ENCODE assay signal across 16 cellular contexts in the genomic region with DNA sequence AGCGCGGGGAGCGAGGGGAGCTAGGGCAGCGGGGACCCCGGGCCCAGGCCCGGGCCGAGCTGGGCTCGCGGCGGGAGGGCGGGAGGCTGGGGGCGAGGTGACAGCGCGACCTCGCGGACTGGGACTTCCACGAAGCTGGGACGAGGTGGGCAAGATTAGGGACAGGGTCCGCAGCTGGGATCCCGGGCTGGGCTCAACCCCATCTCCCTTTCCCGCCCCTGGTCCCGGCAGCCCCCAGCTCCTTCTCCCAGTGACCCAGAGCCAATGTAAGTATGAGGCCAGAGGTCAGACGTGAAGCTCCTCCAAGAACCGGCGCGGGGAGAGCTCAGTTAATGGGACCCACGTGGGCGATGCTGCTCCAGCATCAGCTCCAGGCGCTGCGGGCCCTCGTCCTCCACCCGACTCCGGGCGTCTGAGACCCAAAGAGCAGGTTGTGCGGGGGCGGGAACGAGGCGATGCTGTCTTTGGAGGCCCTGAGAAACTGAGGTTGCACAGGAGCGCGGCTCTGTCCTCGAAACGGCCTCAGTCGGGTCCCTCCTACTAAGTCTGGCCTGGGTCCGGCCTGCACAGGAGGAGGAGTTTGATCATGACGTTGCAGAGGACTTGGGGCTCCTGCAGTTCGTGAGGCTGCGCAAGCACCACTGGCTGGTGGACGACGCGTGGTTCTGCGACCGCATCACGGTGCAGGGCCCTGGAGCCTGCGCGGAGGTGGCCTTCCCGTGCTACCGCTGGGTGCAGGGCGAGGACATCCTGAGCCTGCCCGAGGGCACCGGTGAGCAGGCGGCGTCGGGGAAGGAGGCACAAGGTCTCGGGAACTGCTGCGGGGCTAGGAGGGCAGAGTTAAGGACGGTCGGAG. TPM values are rescaled to one million over a fixed set of nuclear protein-coding genes. Genes with fewer than 3 reads are reported as not detected.
DNase-seq lines count a peak whose midpoint lies in the region; ATAC-seq and TF ChIP-seq lines count a peak whose summit lies in the region.
"Had no signal": no experiment of that assay in that cellular context is flagged by ENCODE, and none has a peak within 500 bp of the region (broad histone marks: within the 10 kb centered on the region; RNA-seq: fewer than 3 reads in every experiment).

No MANE protein-coding gene starts in this region.

- peak overlapping the region; percentile 85 for H2AFZ ChIP-seq in mammary epithelial cell (ENCODE audit: low read depth, low read length)
- H2AFZ ChIP-seq: PC-9 had no signal

- peak overlapping the region; percentile 58; the same call in 1 of the 2 replicates for H3K9ac ChIP-seq in ES-I3 (ENCODE audit: low read depth, low read length)
- H3K9ac ChIP-seq in mammary epithelial cell (ENCODE audit: insufficient read depth, low read length), result no peak overlapping the region

- H3K27ac ChIP-seq in mammary epithelial cell (ENCODE audit: insufficient read depth, low read depth, low read length) (no peak overlapping the region), sigmoid colon (no peak overlapping the region)
- H3K27ac ChIP-seq: PC-9 had no signal

- no peaks in the 10 kb centered on the region for H3K4me1 ChIP-seq in ES-I3 (ENCODE audit: insufficient read depth, low read length)
- H3K4me1 ChIP-seq in mammary epithelial cell (ENCODE audit: insufficient read depth, low read length), result peaks cover 8% of the 10 kb centered on the region
- peaks cover 0 to 16% (median 14%) of the 10 kb centered on the region in 4 donors for H3K4me1 ChIP-seq in sigmoid colon

- H3K9me3 Mint-ChIP-seq in osteocyte (ENCODE audit: unreplicated experiment), result no peaks in the 10 kb centered on the region
- H3K9me3 Mint-ChIP-seq: activated CD4-positive, alpha-beta T cell treated with anti-CD3 and anti-CD28 coated beads, Interleukin-2, amount 10 ng/mL, durations not matched to agents 24 days and 14 days; naive B cell had no signal

- dilution Hi-C loops in mammary epithelial cell (cut with HindIII; ENCODE audit: low sequenced_read_pairs), result no loop called here

- no peaks in the 10 kb centered on the region for H3K4me1 Mint-ChIP-seq in osteocyte (ENCODE audit: unreplicated experiment)

- H3K9me3 ChIP-seq in ES-I3 (ENCODE audit: control insufficient read depth, insufficient read depth, low read length) (no peaks in the 10 kb centered on the region), mammary epithelial cell (replicated peaks; ENCODE audit: insufficient read depth, low read length) (no peaks in the 10 kb centered on the region), iPS-18c (ENCODE audit: control insufficient read depth, insufficient read depth, low read length) (no peaks in the 10 kb centered on the region), sigmoid colon (no peaks in the 10 kb centered on the region)

- H3K36me3 Mint-ChIP-seq in osteocyte (ENCODE audit: unreplicated experiment), result peaks cover 35% of the 10 kb centered on the region

- intact Hi-C loops in mammary epithelial cell (cut with micrococcal nuclease) (no loop called here), sigmoid colon (cut with DNase I) (no loop called here)

- H3K36me3 ChIP-seq in ES-I3 (ENCODE audit: insufficient read depth, low read length) (peaks cover 3% of the 10 kb centered on the region), mammary epithelial cell (ENCODE audit: insufficient read depth, low read length) (no peaks in the 10 kb centered on the region), sigmoid colon (peaks cover 0 to 36% (median 7%) of the 10 kb centered on the region in 4 donors)

- H3K79me2 ChIP-seq in mammary epithelial cell (ENCODE audit: insufficient read depth, low read length), result no peaks in the 10 kb centered on the region

- ATAC-seq in GM18502 (IDR thresholded peaks at IDR 0.05; ENCODE audit: poor library complexity, unreplicated experiment), result no peak

- no peak overlapping the region for H3K4me3 Mint-ChIP-seq in osteocyte (ENCODE audit: unreplicated experiment)
- H3K4me3 Mint-ChIP-seq: activated CD4-positive, alpha-beta T cell treated with anti-CD3 and anti-CD28 coated beads, Interleukin-2, amount 10 ng/mL, durations not matched to agents 24 days and 14 days; B cell had no signal

- BruUV-seq in mammary epithelial cell (replicated peaks; lab: Mats Ljungman, UMichigan), result no TSS peak

- H4K20me1 ChIP-seq in mammary epithelial cell (ENCODE audit: insufficient read depth, low read length), result no peaks in the 10 kb centered on the region

- H3K27me3 Mint-ChIP-seq in osteocyte (ENCODE audit: unreplicated experiment), result no peaks in the 10 kb centered on the region
- H3K27me3 Mint-ChIP-seq: activated CD4-positive, alpha-beta T cell treated with anti-CD3 and anti-CD28 coated beads, Interleukin-2, amount 10 ng/mL, durations not matched to agents 24 days and 14 days; B cell; naive B cell had no signal

- H3K4me3 ChIP-seq in mammary epithelial cell (replicated peaks in 1 of 3; ENCODE audit: insufficient read depth in 1 of 3, low read depth in 2 of 3, low read length in 3 of 3) (peak overlapping the region; percentile 41 to 79 (median 61)), iPS-18c (ENCODE audit: insufficient read depth, low read depth, low read length) (peak overlapping the region; percentile 63), sigmoid colon (peak overlapping the region in 3 of 4 donors; percentile 33 to 46 (median 43))
- H3K4me3 ChIP-seq: PC-9 had no signal

- DNase-seq in mammary epithelial cell (no peak), sigmoid colon (no peak), NCI-H2107 treated with DMSO at 0.1 percent for 48 hours (lab: John Stamatoyannopoulos, UW; ENCODE audit: unreplicated experiment) (no peak), osteocyte (ENCODE audit: extremely low spot score, unreplicated experiment) (no peak), hypothalamus (lab: John Stamatoyannopoulos, UW) (no peak)
- DNase-seq: activated CD4-positive, alpha-beta T cell treated with anti-CD3 and anti-CD28 coated beads, Interleukin-2, amount 10 ng/mL, durations not matched to agents 24 days and 14 days; DMS79 treated with DMSO at 0.1 percent for 48 hours; naive B cell; NCI-H1092 treated with DMSO at 0.1 percent for 48 hours; NCI-H446; PC-9 had no signal

- TF ChIP-seq EP300 in sigmoid colon (IDR thresholded peaks at IDR 0.05), result no peak

- CTCF ChIA-PET in mammary epithelial cell (lab: Charles Lee; ENCODE audit: low non-redundant PET), result no interaction called here

- no peak overlapping the region for H3K27ac Mint-ChIP-seq in osteocyte (ENCODE audit: unreplicated experiment)
- H3K27ac Mint-ChIP-seq: activated CD4-positive, alpha-beta T cell treated with anti-CD3 and anti-CD28 coated beads, Interleukin-2, amount 10 ng/mL, durations not matched to agents 24 days and 14 days; B cell had no signal

- in situ Hi-C loops in mammary epithelial cell (cut with MboI; ENCODE audit: low sequenced_read_pairs in 2 of 2), result loop anchor here (5.0 to 10.0 kb wide), 2 partner anchors 82 to 329 kb away; no protein-coding TSS in a partner anchor

- TF ChIP-seq POLR2A in sigmoid colon (IDR thresholded peaks at IDR 0.05), result no peak

- WGBS in mammary epithelial cell (ENCODE audit: low coverage, missing lambda C conversion rate), result 89% methylated on average over 38 of the region's 67 CpGs
- 71 to 73% methylated on average over 67 of the region's 67 CpGs for WGBS in sigmoid colon, 2 donors

- no peak for TF ChIP-seq CTCF in mammary epithelial cell (conservative IDR thresholded peaks at IDR 0.05 in 1 of 2, IDR thresholded peaks at IDR 0.05 in 1 of 2; ENCODE audit: extremely low read depth in 1 of 2, insufficient read depth in 1 of 2, low read depth in 1 of 2, low read length in 2 of 2)
- TF ChIP-seq CTCF in sigmoid colon (IDR thresholded peaks at IDR 0.05), result no peak
- no peak for TF ChIP-seq CTCF in osteocyte (IDR thresholded peaks at IDR 0.05)

- no peaks in the 10 kb centered on the region for H3K27me3 ChIP-seq in mammary epithelial cell (ENCODE audit: insufficient read depth, low read length)
- H3K27me3 ChIP-seq in sigmoid colon, result peaks cover 0 to 28% (median 0%) of the 10 kb centered on the region in 3 donors

- peak overlapping the region; percentile 96 for H3K4me2 ChIP-seq in mammary epithelial cell (ENCODE audit: insufficient read depth, low read depth, low read length)
- H3K4me2 ChIP-seq: PC-9 had no signal

RNA-seq across cellular contexts. Expression of a gene that starts 0.6 kb away (rescaled TPM):
- not detected for total RNA-seq in mammary epithelial cell
- 0.53 TPM for polyA plus RNA-seq in mammary epithelial cell
- polyA minus RNA-seq in mammary epithelial cell, result 3.7 TPM
- total RNA-seq in sigmoid colon, result not detected
- polyA plus RNA-seq in sigmoid colon, result not detected
- total RNA-seq in osteocyte, result not detected in 2 replicates
- total RNA-seq: activated CD4-positive, alpha-beta T cell treated with anti-CD3 and anti-CD28 coated beads, Interleukin-2, amount 10 ng/mL, durations not matched to agents 24 days and 14 days; B cell; PC-9; T-helper 1 cell treated with Interleukin-12 subunit alpha and Interleukin-12 subunit beta and Interleukin-4 antibody, amounts not matched to agents 30 ng/mL and 1 ng/mL, for 36 hours had no signal

RNA-seq across cellular contexts. Expression of a gene that starts 15.9 kb away (rescaled TPM):
- total RNA-seq in mammary epithelial cell (100 to 1,000 TPM in 1 of 2 donors, 10 to 100 TPM in 1; 46.0 to 180 TPM), sigmoid colon (100 to 1,000 TPM in 2 of 4 donors, 10 to 100 TPM in 2; 78.8 to 196 (median 109) TPM), osteocyte (255 and 269 TPM in 2 replicates)
- polyA plus RNA-seq in mammary epithelial cell (187 TPM), sigmoid colon (100 to 1,000 TPM; 261 to 363 (median 302) TPM)
- polyA minus RNA-seq in mammary epithelial cell, result 404 TPM

RNA-seq across cellular contexts. Expression of a gene that starts 26.4 kb away (rescaled TPM):
- total RNA-seq in mammary epithelial cell, result not detected
- not detected for polyA plus RNA-seq in mammary epithelial cell
- not detected for polyA minus RNA-seq in mammary epithelial cell
- 1 to 10 TPM in 2 of 4 donors, under 1 TPM in 2; 0.71 to 2.8 (median 1.8) TPM for total RNA-seq in sigmoid colon
- polyA plus RNA-seq in sigmoid colon, result 1 to 10 TPM in 2 of 3 donors, under 1 TPM in 1; 0.46 to 3.6 (median 3.3) TPM
- not detected in 2 replicates for total RNA-seq in osteocyte

RNA-seq across cellular contexts. Expression of a gene that starts 39.3 kb away (rescaled TPM):
- total RNA-seq in mammary epithelial cell (10 to 100 TPM in 1 of 2 donors, 1 to 10 TPM in 1; 2.7 to 11.9 TPM), sigmoid colon (1 to 10 TPM in 1 of 4 donors, under 1 TPM in 3; 0.36 to 1.1 (median 0.60) TPM), osteocyte (4.4 and 7.9 TPM in 2 replicates)
- polyA plus RNA-seq in mammary epithelial cell (10.1 TPM), sigmoid colon (1 to 10 TPM in 2 of 3 donors, under 1 TPM in 1; 0.60 to 7.3 (median 1.2) TPM)
- polyA minus RNA-seq in mammary epithelial cell, result 12.4 TPM

RNA-seq across cellular contexts. Expression of a gene that starts 47.4 kb away (rescaled TPM):
- total RNA-seq in mammary epithelial cell (not detected), sigmoid colon (under 1 TPM in 3 of 4 donors, not detected in 1; 0.33 to 0.54 (median 0.36) TPM), osteocyte (0.57 and 0.75 TPM in 2 replicates)
- polyA plus RNA-seq in mammary epithelial cell (not detected), sigmoid colon (1 to 10 TPM in 1 of 3 donors, not detected in 2; 2.4 TPM)
- polyA minus RNA-seq in mammary epithelial cell, result not detected
- total RNA-seq: PC-9 had no signal
